21 cellular contexts compared by ENCODE assay signal in the genomic region with DNA sequence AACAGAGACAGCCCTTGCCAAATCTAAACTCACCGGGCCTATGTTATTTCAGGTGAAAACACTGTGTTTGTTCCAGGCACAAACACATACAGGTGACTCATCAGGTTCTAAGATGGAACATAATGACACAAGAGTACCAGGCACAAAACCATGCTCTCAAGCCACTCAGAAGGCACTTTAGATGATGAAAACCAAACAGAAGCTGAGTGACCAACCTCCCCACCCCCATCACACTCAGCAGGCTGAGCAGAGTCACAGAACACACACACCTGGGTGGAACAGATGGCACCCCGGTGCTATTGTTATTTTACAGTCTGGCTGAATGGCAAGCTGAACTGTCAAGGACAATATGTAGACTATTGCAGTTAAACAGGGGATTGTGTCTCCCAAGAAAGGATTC. TPM values are rescaled to one million over a fixed set of nuclear protein-coding genes. Genes with fewer than 3 reads are reported as not detected.
DNase-seq lines count a peak whose midpoint lies in the region; ATAC-seq and TF ChIP-seq lines count a peak whose summit lies in the region.
"Had no signal": no experiment of that assay in that cellular context is flagged by ENCODE, and none has a peak within 500 bp of the region (broad histone marks: within the 10 kb centered on the region; RNA-seq: fewer than 3 reads in every experiment).

No MANE protein-coding gene starts in this region.

- peaks cover 2% of the 10 kb centered on the region for H3K4me1 Mint-ChIP-seq in activated CD4-positive, alpha-beta T cell treated with anti-CD3 and anti-CD28 coated beads for 36 hours
- peaks cover 17% of the 10 kb centered on the region for H3K4me1 Mint-ChIP-seq in glutamatergic neuron (ENCODE audit: low read depth, unreplicated experiment)

- intact Hi-C loops in activated CD4-positive, alpha-beta T cell treated with anti-CD3 and anti-CD28 coated beads for 36 hours (cut with DNase I, micrococcal nuclease) = no loop called here

- peak; percentile 44 for ATAC-seq in activated CD4-positive, alpha-beta T cell treated with anti-CD3 and anti-CD28 coated beads for 36 hours
- no peak for ATAC-seq in GM18873 (IDR thresholded peaks at IDR 0.05; ENCODE audit: low FRiP score, unreplicated experiment)
- no peak for ATAC-seq in GM18907 (IDR thresholded peaks at IDR 0.05; ENCODE audit: unreplicated experiment)
- ATAC-seq: gastroesophageal sphincter; natural killer cell treated with Interleukin-12 subunit alpha and Interleukin-12 subunit beta and Interleukin-15 and Interleukin-18, amount 100 ng/mL, for 72 hours had no signal

- H3K27me3 Mint-ChIP-seq in activated CD4-positive, alpha-beta T cell treated with anti-CD3 and anti-CD28 coated beads for 36 hours = peaks cover 16% of the 10 kb centered on the region
- peaks cover 2% of the 10 kb centered on the region for H3K27me3 Mint-ChIP-seq in glutamatergic neuron (ENCODE audit: unreplicated experiment)

- H3K9me3 Mint-ChIP-seq in activated CD4-positive, alpha-beta T cell treated with anti-CD3 and anti-CD28 coated beads for 36 hours (ENCODE audit: low read depth) = no peaks in the 10 kb centered on the region
- H3K9me3 Mint-ChIP-seq in glutamatergic neuron (ENCODE audit: unreplicated experiment) = peaks cover 7% of the 10 kb centered on the region
- H3K9me3 Mint-ChIP-seq: dendritic cell treated with granulocyte-macrophage colony-stimulating factor and Interleukin-4, amounts not matched to agents 40 ng/mL and 50 ng/mL, for 4 days; natural killer cell treated with Interleukin-12 subunit alpha and Interleukin-12 subunit beta and Interleukin-15 and Interleukin-18, amount 100 ng/mL, for 72 hours had no signal

- POLR2A ChIA-PET in activated CD4-positive, alpha-beta T cell treated with anti-CD3 and anti-CD28 coated beads for 36 hours (lab: Charles Lee) = no interaction called here

- H3K36me3 Mint-ChIP-seq in activated CD4-positive, alpha-beta T cell treated with anti-CD3 and anti-CD28 coated beads for 36 hours (ENCODE audit: low read depth) = no peaks in the 10 kb centered on the region
- H3K36me3 Mint-ChIP-seq in glutamatergic neuron (ENCODE audit: unreplicated experiment) = no peaks in the 10 kb centered on the region
- H3K36me3 Mint-ChIP-seq: activated naive CD8-positive, alpha-beta T cell; natural killer cell treated with Interleukin-12 subunit alpha and Interleukin-12 subunit beta and Interleukin-15 and Interleukin-18, amount 100 ng/mL, for 72 hours had no signal

- CTCF ChIA-PET in activated CD4-positive, alpha-beta T cell treated with anti-CD3 and anti-CD28 coated beads for 36 hours (lab: Charles Lee) = interaction anchor here (1.1 kb wide), 1 partner anchor 25 kb away, joined by 3 read pairs; no protein-coding TSS in a partner anchor

- no peak overlapping the region for H3K27ac Mint-ChIP-seq in activated CD4-positive, alpha-beta T cell treated with anti-CD3 and anti-CD28 coated beads for 36 hours
- peak overlapping the region; percentile 84 for H3K27ac Mint-ChIP-seq in glutamatergic neuron (ENCODE audit: unreplicated experiment)
- H3K27ac Mint-ChIP-seq: activated naive CD8-positive, alpha-beta T cell; CD4-positive, CD25-positive, alpha-beta regulatory T cell; dendritic cell treated with granulocyte-macrophage colony-stimulating factor and Interleukin-4, amounts not matched to agents 40 ng/mL and 50 ng/mL, for 4 days; natural killer cell treated with Interleukin-12 subunit alpha and Interleukin-12 subunit beta and Interleukin-15 and Interleukin-18, amount 100 ng/mL, for 72 hours had no signal

- no peak for DNase-seq in activated CD4-positive, alpha-beta T cell treated with anti-CD3 and anti-CD28 coated beads for 36 hours
- no peak for DNase-seq in activated CD4-positive, alpha-beta T cell treated with anti-CD3 and anti-CD28 coated beads, Interleukin-2, amount 50 U/mL, for 4 hours
- DNase-seq in NCI-H345 treated with DMSO at 0.1 percent for 48 hours (lab: John Stamatoyannopoulos, UW; ENCODE audit: unreplicated experiment) (peak; percentile 98), glutamatergic neuron (no peak), amniotic stem cell (lab: John Stamatoyannopoulos, UW) (no peak), inferior parietal cortex (ENCODE audit: extremely low spot score) (no peak)
- DNase-seq: activated CD4-positive, alpha-beta T cell treated with anti-CD3 and anti-CD28 coated beads, Interleukin-2, amount 50 U/mL, for 1 hour; brain microvascular endothelial cell; CD4-positive, CD25-positive, alpha-beta regulatory T cell; EL; erythroblast; KG1; stimulated activated naive CD4-positive, alpha-beta T cell had no signal

- no peak for TF ChIP-seq CTCF in glutamatergic neuron (IDR thresholded peaks at IDR 0.05; ENCODE audit: partially characterized antibody, unreplicated experiment)

- no peak overlapping the region for H3K4me3 Mint-ChIP-seq in activated CD4-positive, alpha-beta T cell treated with anti-CD3 and anti-CD28 coated beads for 36 hours
- no peak overlapping the region for H3K4me3 Mint-ChIP-seq in glutamatergic neuron (ENCODE audit: unreplicated experiment)
- H3K4me3 Mint-ChIP-seq: activated naive CD8-positive, alpha-beta T cell; CD4-positive, CD25-positive, alpha-beta regulatory T cell; dendritic cell treated with granulocyte-macrophage colony-stimulating factor and Interleukin-4, amounts not matched to agents 40 ng/mL and 50 ng/mL, for 4 days; natural killer cell treated with Interleukin-12 subunit alpha and Interleukin-12 subunit beta and Interleukin-15 and Interleukin-18, amount 100 ng/mL, for 72 hours had no signal

RNA-seq across cellular contexts. Expression of a gene that starts 20.6 kb away (rescaled TPM):
- total RNA-seq in activated CD4-positive, alpha-beta T cell treated with anti-CD3 and anti-CD28 coated beads for 36 hours = not detected
- total RNA-seq in glutamatergic neuron (ENCODE audit: unreplicated experiment) = 1.2 TPM
- total RNA-seq: CD4-positive, CD25-positive, alpha-beta regulatory T cell; gastroesophageal sphincter; natural killer cell treated with Interleukin-12 subunit alpha and Interleukin-12 subunit beta and Interleukin-15 and Interleukin-18, amount 100 ng/mL, for 72 hours; pulmonary artery endothelial cell; upper lobe of left lung had no signal
